1 cellular context compared by ENCODE assay signal in genomic region chr11:72190581-72191205, GRCh38.
TF ChIP-seq lines count a peak whose summit lies in the region.

No MANE protein-coding gene starts in this region.

TF ChIP-seq in IMR-90, 13 proteins besides CTCF, POLR2A, EP300 and RAD21:
- TF ChIP-seq USF2 (IDR thresholded peaks at IDR 0.05; ENCODE audit: low read depth, low read length) (no peak), SMC3 (IDR thresholded peaks at IDR 0.05; ENCODE audit: low read depth, low read length) (no peak), CEBPB (IDR thresholded peaks at IDR 0.05; ENCODE audit: low read depth, low read length) (no peak), MXI1 (IDR thresholded peaks at IDR 0.05; ENCODE audit: borderline replicate concordance, low read depth, low read length) (no peak), MAFK (IDR thresholded peaks at IDR 0.05; ENCODE audit: low read depth, low read length) (no peak), RFX5 (IDR thresholded peaks at IDR 0.05; ENCODE audit: low read depth, low read length) (no peak), MAZ (IDR thresholded peaks at IDR 0.05; ENCODE audit: borderline replicate concordance, low read depth, low read length) (no peak), BHLHE40 (IDR thresholded peaks at IDR 0.05; ENCODE audit: low read depth, low read length) (no peak), FOS (IDR thresholded peaks at IDR 0.05; ENCODE audit: low read depth, low read length) (no peak), ELK1 (IDR thresholded peaks at IDR 0.05; ENCODE audit: borderline replicate concordance, low read depth, low read length) (no peak), RCOR1 (IDR thresholded peaks at IDR 0.05; ENCODE audit: insufficient replicate concordance, low read length) (no peak), NFE2L2 (IDR thresholded peaks at IDR 0.05; ENCODE audit: low read depth, low read length) (no peak), CHD1 (IDR thresholded peaks at IDR 0.05; ENCODE audit: low read depth, low read length) (no peak)
